8 cellular contexts compared by ENCODE assay signal in the genomic region with DNA sequence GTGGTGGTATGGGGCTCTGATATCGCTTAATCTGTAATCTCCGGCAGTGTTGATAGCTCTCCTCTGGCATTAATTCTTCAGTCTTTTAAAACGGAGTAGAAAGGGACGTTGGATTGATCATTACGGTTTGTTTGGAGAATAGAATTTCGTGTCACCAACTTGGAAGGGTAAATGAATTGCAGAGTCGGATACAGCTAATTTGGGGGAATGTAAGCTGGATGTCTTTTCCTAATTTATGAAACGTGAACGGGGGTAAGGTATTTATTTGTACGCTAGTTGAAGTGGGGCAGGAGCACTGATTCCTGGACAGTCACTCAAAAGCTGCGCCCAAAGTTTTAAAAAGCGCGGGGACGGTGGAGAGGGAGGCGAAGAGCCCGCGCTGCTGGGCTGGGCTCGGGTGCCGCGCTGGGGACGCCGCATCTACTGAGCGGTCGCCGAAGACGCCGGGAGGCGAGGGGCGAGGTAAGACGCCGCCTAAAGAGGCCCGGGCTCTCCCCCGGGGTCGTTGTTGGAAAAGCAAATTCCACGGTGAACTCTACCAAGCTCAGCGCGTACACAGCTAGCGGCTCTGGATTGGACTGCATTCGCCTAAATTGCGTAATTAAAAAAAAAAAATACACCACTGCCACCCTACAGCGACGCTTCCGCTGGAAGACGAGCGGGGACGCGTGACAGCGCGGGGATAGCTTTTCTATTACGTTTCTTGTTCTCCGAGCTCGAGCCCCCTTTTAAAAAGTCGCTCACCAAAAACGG.
DNase-seq lines count a peak whose midpoint lies in the region; ATAC-seq and TF ChIP-seq lines count a peak whose summit lies in the region.

No MANE protein-coding gene starts in this region.

- H3K36me3 ChIP-seq in duodenal mucosa (ENCODE audit: control insufficient read depth in 1 of 2, insufficient read depth in 2 of 2, low read length in 2 of 2) (no peaks in the 10 kb centered on the region), thymus (ENCODE audit: control insufficient read depth, insufficient read depth) (no peaks in the 10 kb centered on the region)

- POLR2A ChIA-PET in HEK293T (lab: Yijun Ruan, JAX), result interaction anchor here (1.4 to 1.6 kb wide), 2 partner anchors 86 to 92 kb away, joined by 3 to 4 read pairs; partner anchors contain the start of gene PRDM1

- H3K9ac ChIP-seq in duodenal mucosa (ENCODE audit: low read depth in 1 of 2, low read length in 2 of 2), result peak overlapping the region; percentile 65 to 76

- peaks cover 23 to 27% of the 10 kb centered on the region in 2 donors for H3K4me1 ChIP-seq in duodenal mucosa (ENCODE audit: control insufficient read depth in 1 of 2, insufficient read depth in 2 of 2, low read length in 2 of 2)
- H3K4me1 ChIP-seq in mononuclear cell (ENCODE audit: insufficient read depth, low read length), result peaks cover 34% of the 10 kb centered on the region
- peaks cover 11% of the 10 kb centered on the region for H3K4me1 ChIP-seq in thymus (ENCODE audit: control insufficient read depth, insufficient read depth, low read length)

- no peaks in the 10 kb centered on the region for H3K9me3 ChIP-seq in duodenal mucosa (ENCODE audit: control insufficient read depth in 1 of 2, low read length in 2 of 2)
- no peaks in the 10 kb centered on the region for H3K9me3 ChIP-seq in mononuclear cell (ENCODE audit: low read depth, low read length)
- H3K9me3 ChIP-seq in thymus (ENCODE audit: control insufficient read depth), result no peaks in the 10 kb centered on the region

- DNase-seq in HEK293T (ENCODE audit: extremely low spot score) (peak; percentile 23), KG1 (lab: John Stamatoyannopoulos, UW) (no peak)
- peak; percentile 23 for DNase-seq in activated CD4-positive, alpha-beta T cell treated with anti-CD3 and anti-CD28 coated beads for 1 hour

- H3K27ac ChIP-seq in 22Rv1 (peak overlapping the region; percentile 51), duodenal mucosa (ENCODE audit: low read depth, low read length) (peak overlapping the region; percentile 77), thymus (ENCODE audit: low read depth) (peak overlapping the region; percentile 47)

- H3K27me3 ChIP-seq in duodenal mucosa (ENCODE audit: control insufficient read depth in 1 of 2, insufficient read depth in 2 of 2, low read length in 2 of 2) (peaks cover 13 to 14% of the 10 kb centered on the region in 2 donors), mononuclear cell (ENCODE audit: insufficient read depth, low read length) (peaks cover 76% of the 10 kb centered on the region), thymus (ENCODE audit: control insufficient read depth, insufficient read depth) (peaks cover 58% of the 10 kb centered on the region)

- no peak for ATAC-seq in HG03460 (IDR thresholded peaks at IDR 0.05; ENCODE audit: unreplicated experiment)

- no peak for TF ChIP-seq CTCF in 22Rv1 (IDR thresholded peaks at IDR 0.05)

- 2% methylated on average over 54 of the region's 54 CpGs for WGBS in thymus

- CTCF ChIA-PET in HEK293T (lab: Yijun Ruan, JAX), result interaction anchor here (1.0 kb wide), 1 partner anchor 75 kb away, joined by 4 read pairs; no protein-coding TSS in a partner anchor

- peak overlapping the region; percentile 75 to 88 for H3K4me3 ChIP-seq in duodenal mucosa (ENCODE audit: low read depth in 1 of 2, low read length in 2 of 2)
- peak overlapping the region; percentile 68 for H3K4me3 ChIP-seq in mononuclear cell (ENCODE audit: low read length)
- H3K4me3 ChIP-seq in thymus (ENCODE audit: low read length), result peak overlapping the region; percentile 62

TF ChIP-seq in HEK293T, 16 proteins besides CTCF, POLR2A, EP300 and RAD21:
- TF ChIP-seq FOXA1 (IDR thresholded peaks at IDR 0.05) (no peak), FOXK2 (IDR thresholded peaks at IDR 0.05) (no peak), BHLHE40 (IDR thresholded peaks at IDR 0.05; ENCODE audit: borderline replicate concordance) (no peak), ARNT (IDR thresholded peaks at IDR 0.05) (no peak), FOXM1 (IDR thresholded peaks at IDR 0.05; ENCODE audit: borderline replicate concordance) (no peak)
- TF ChIP-seq, protein P1, sequence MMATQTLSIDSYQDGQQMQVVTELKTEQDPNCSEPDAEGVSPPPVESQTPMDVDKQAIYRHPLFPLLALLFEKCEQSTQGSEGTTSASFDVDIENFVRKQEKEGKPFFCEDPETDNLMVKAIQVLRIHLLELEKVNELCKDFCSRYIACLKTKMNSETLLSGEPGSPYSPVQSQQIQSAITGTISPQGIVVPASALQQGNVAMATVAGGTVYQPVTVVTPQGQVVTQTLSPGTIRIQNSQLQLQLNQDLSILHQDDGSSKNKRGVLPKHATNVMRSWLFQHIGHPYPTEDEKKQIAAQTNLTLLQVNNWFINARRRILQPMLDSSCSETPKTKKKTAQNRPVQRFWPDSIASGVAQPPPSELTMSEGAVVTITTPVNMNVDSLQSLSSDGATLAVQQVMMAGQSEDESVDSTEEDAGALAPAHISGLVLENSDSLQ (IDR thresholded peaks at IDR 0.05), result no peak
